In genomic region chr19:18414504-18415176, GRCh38 we compare ENCODE assay signal across 8 cellular contexts. TPM values are rescaled to one million over a fixed set of nuclear protein-coding genes. Genes with fewer than 3 reads are reported as not detected.
DNase-seq lines count a peak whose midpoint lies in the region; ATAC-seq and TF ChIP-seq lines count a peak whose summit lies in the region.

No MANE protein-coding gene starts in this region.

- TF ChIP-seq CTCF in Peyer's patch (IDR thresholded peaks at IDR 0.05) (no peak), fibroblast of villous mesenchyme (IDR thresholded peaks at IDR 0.05; ENCODE audit: insufficient read depth, low read depth, low read length) (no peak), smooth muscle cell (IDR thresholded peaks at IDR 0.05; ENCODE audit: borderline replicate concordance, insufficient read depth, poor library complexity, severe bottlenecking) (no peak)

- no peaks in the 10 kb centered on the region for H3K9me3 Mint-ChIP-seq in stimulated activated memory B cell treated with anti-CD40 and anti-IgM and Interleukin-4, amounts not matched to agents 10 μg/mL and 1 μg/mL and 100 μg/mL, for 72 hours

- H3K27ac ChIP-seq in Peyer's patch = peak overlapping the region; percentile 78 to 91 (median 86)
- H3K27ac ChIP-seq in smooth muscle cell (ENCODE audit: low read depth) = peak overlapping the region; percentile 99

- peaks cover 61% of the 10 kb centered on the region for H3K4me1 Mint-ChIP-seq in stimulated activated memory B cell treated with anti-CD40 and anti-IgM and Interleukin-4, amounts not matched to agents 10 μg/mL and 1 μg/mL and 100 μg/mL, for 72 hours

- H3F3A ChIP-seq in smooth muscle cell (ENCODE audit: low read depth) = peaks cover 7% of the 10 kb centered on the region

- no peak overlapping the region for H3K9ac ChIP-seq in smooth muscle cell (ENCODE audit: low read depth)

- H3K27me3 ChIP-seq in Peyer's patch (peaks cover 0 to 13% of the 10 kb centered on the region in 2 donors), smooth muscle cell (ENCODE audit: low read depth) (no peaks in the 10 kb centered on the region)

- peak overlapping the region; percentile 39 for H3K4me2 ChIP-seq in smooth muscle cell

- H3K4me3 ChIP-seq in Peyer's patch (peak overlapping the region in 1 of 4 donors; percentile 25), fibroblast of villous mesenchyme (ENCODE audit: low read depth, low read length) (peak overlapping the region; percentile 30), smooth muscle cell (no peak overlapping the region)

- H3K27me3 Mint-ChIP-seq in stimulated activated memory B cell treated with anti-CD40 and anti-IgM and Interleukin-4, amounts not matched to agents 10 μg/mL and 1 μg/mL and 100 μg/mL, for 72 hours = peaks cover 86% of the 10 kb centered on the region

- H3K79me2 ChIP-seq in smooth muscle cell (ENCODE audit: low read depth) = no peaks in the 10 kb centered on the region

- H3K9me3 ChIP-seq in Peyer's patch (no peaks in the 10 kb centered on the region), smooth muscle cell (replicated peaks; ENCODE audit: low read depth) (no peaks in the 10 kb centered on the region)

- no peaks in the 10 kb centered on the region for H3K36me3 Mint-ChIP-seq in stimulated activated memory B cell treated with anti-CD40 and anti-IgM and Interleukin-4, amounts not matched to agents 10 μg/mL and 1 μg/mL and 100 μg/mL, for 72 hours

- no peaks in the 10 kb centered on the region for H3K36me3 ChIP-seq in Peyer's patch
- no peaks in the 10 kb centered on the region for H3K36me3 ChIP-seq in smooth muscle cell (ENCODE audit: low read depth)

- H3K4me1 ChIP-seq in Peyer's patch (peaks cover 11 to 51% (median 40%) of the 10 kb centered on the region in 4 donors), smooth muscle cell (ENCODE audit: low read depth) (peaks cover 13% of the 10 kb centered on the region)

- no peaks in the 10 kb centered on the region for H4K20me1 ChIP-seq in smooth muscle cell (ENCODE audit: low read depth)

- ATAC-seq in HG03432 (IDR thresholded peaks at IDR 0.05; ENCODE audit: unreplicated experiment) = no peak
- no peak for ATAC-seq in stimulated activated memory B cell treated with anti-CD40 and anti-IgM and Interleukin-4, amounts not matched to agents 10 μg/mL and 1 μg/mL and 100 μg/mL, for 72 hours

- TF ChIP-seq POLR2A in Peyer's patch (IDR thresholded peaks at IDR 0.05) = no peak

- H3K27ac Mint-ChIP-seq in stimulated activated memory B cell treated with anti-CD40 and anti-IgM and Interleukin-4, amounts not matched to agents 10 μg/mL and 1 μg/mL and 100 μg/mL, for 72 hours = no peak overlapping the region

- DNase-seq in NCI-H1436 treated with DMSO at 0.1 percent for 48 hours (lab: John Stamatoyannopoulos, UW) (peak; percentile 71), NCI-H1436 (lab: John Stamatoyannopoulos, UW) (no peak), Peyer's patch (peak in 2 of 3 donors; percentile 49 to 75), fibroblast of villous mesenchyme (ENCODE audit: low read depth) (peak; percentile 37), smooth muscle cell (lab: John Stamatoyannopoulos, UW; ENCODE audit: unreplicated experiment) (no peak), NCI-H1092 treated with DMSO at 0.1 percent for 48 hours (lab: John Stamatoyannopoulos, UW) (no peak)

- H2AFZ ChIP-seq in smooth muscle cell (ENCODE audit: low read depth) = no peak overlapping the region

- 57% methylated on average over 11 of the region's 11 CpGs for WGBS in smooth muscle cell (ENCODE audit: low lambda C conversion rate)

- no peak overlapping the region for H3K4me3 Mint-ChIP-seq in stimulated activated memory B cell treated with anti-CD40 and anti-IgM and Interleukin-4, amounts not matched to agents 10 μg/mL and 1 μg/mL and 100 μg/mL, for 72 hours

RNA-seq across cellular contexts. Expression of gene SSBP4, which starts 4.6 kb away (rescaled TPM):
- total RNA-seq in Peyer's patch (10 to 100 TPM; 34.0 to 85.8 (median 39.9) TPM), fibroblast of villous mesenchyme (56.1 and 73.4 TPM in 2 replicates), smooth muscle cell (36.0 and 44.1 TPM in 2 replicates)
- 124 and 133 TPM in 2 replicates for polyA plus RNA-seq in smooth muscle cell

RNA-seq across cellular contexts. Expression of gene LRRC25, which starts 17.2 kb away (rescaled TPM):
- total RNA-seq in Peyer's patch (1 to 10 TPM; 2.5 to 4.2 (median 3.6) TPM), fibroblast of villous mesenchyme (under 0.01 TPM in 1 of 2 replicates, not detected in the other), smooth muscle cell (0.67 TPM in 1 of 2 replicates, not detected in the other)
- polyA plus RNA-seq in smooth muscle cell = 0.34 TPM in 1 of 2 replicates, not detected in the other

RNA-seq across cellular contexts. Expression of gene ISYNA1, which starts 23.3 kb away (rescaled TPM):
- total RNA-seq in Peyer's patch (10 to 100 TPM in 3 of 4 donors, 1 to 10 TPM in 1; 5.3 to 26.4 (median 14.0) TPM), fibroblast of villous mesenchyme (25.4 and 48.4 TPM in 2 replicates), smooth muscle cell (16.4 and 60.1 TPM in 2 replicates)
- 56.9 and 89.5 TPM in 2 replicates for polyA plus RNA-seq in smooth muscle cell

RNA-seq across cellular contexts. Expression of gene GDF15, which starts 28.7 kb away (rescaled TPM):
- total RNA-seq in Peyer's patch (10 to 100 TPM in 1 of 4 donors, 1 to 10 TPM in 3; 6.8 to 11.6 (median 9.0) TPM), fibroblast of villous mesenchyme (28.9 and 49.9 TPM in 2 replicates), smooth muscle cell (18.8 and 30.9 TPM in 2 replicates)
- polyA plus RNA-seq in smooth muscle cell = 40.4 and 42.8 TPM in 2 replicates

Comparison
In these comparisons a context has a peak if more than half of its experiments do, and no peak if none do; other contexts are left out.
1. DNase-seq: peak in NCI-H1436 treated with DMSO at 0.1 percent for 48 hours (single experiment), Peyer's patch (2 of 3) and fibroblast of villous mesenchyme (single experiment); none in NCI-H1436 (single experiment), smooth muscle cell (single experiment) and NCI-H1092 treated with DMSO at 0.1 percent for 48 hours (single experiment).